Comparison of ENCODE assay signal across 28 cellular contexts in genomic region chr14:44309336-44309735, GRCh38.
"Had no signal": no experiment of that assay in that cellular context is flagged by ENCODE, and none has a peak within 500 bp of the region (broad histone marks: within the 10 kb centered on the region; RNA-seq: fewer than 3 reads in every experiment).

No MANE protein-coding gene starts in this region.

- H3K9ac ChIP-seq: SK-N-SH had no signal

- H3K4me3 Mint-ChIP-seq: activated CD4-positive, alpha-beta T cell treated with anti-CD3 and anti-CD28 coated beads, Interleukin-2, amount 10 ng/mL, durations not matched to agents 7 days and 5 days; activated CD8-positive, alpha-beta T cell treated with anti-CD3 and anti-CD28 coated beads, Interleukin-2, amount 10 ng/mL, durations not matched to agents 7 days and 5 days; activated naive CD4-positive, alpha-beta T cell treated with anti-CD3 and anti-CD28 coated beads, Interleukin-2, amount 50 U/mL, for 24 hours; activated naive CD8-positive, alpha-beta T cell treated with anti-CD3 and anti-CD28 coated beads, Interleukin-2, amount 10 ng/mL, durations not matched to agents 7 days and 5 days; activated T-cell treated with anti-CD3 and anti-CD28 coated beads, Interleukin-2, amount 50 U/mL, for 24 hours; T-helper 1 cell treated with Interleukin-12 subunit alpha and Interleukin-12 subunit beta and Interleukin-4 antibody, amounts not matched to agents 30 μg/mL and 1 μg/mL, for 36 hours; T-helper 2 cell treated with Interferon-gamma antibody and Interleukin-4, amounts not matched to agents 5 μg/mL and 100 μg/mL, for 36 hours had no signal

- DNase-seq: activated CD4-positive, alpha-beta T cell treated with anti-CD3 and anti-CD28 coated beads, Interleukin-2, amount 10 ng/mL, durations not matched to agents 7 days and 5 days; activated CD4-positive, alpha-beta T cell treated with anti-CD3 and anti-CD28 coated beads, Interleukin-2, amount 50 U/mL, for 48 hours; activated CD8-positive, alpha-beta T cell treated with anti-CD3 and anti-CD28 coated beads, Interleukin-2, amount 10 ng/mL, durations not matched to agents 7 days and 5 days; activated gamma-delta T cell; activated naive CD4-positive, alpha-beta T cell treated with Interleukin-2 at 50 U/mL for 16 hours; activated naive CD8-positive, alpha-beta T cell treated with anti-CD3 and anti-CD28 coated beads, Interleukin-2, amount 10 ng/mL, durations not matched to agents 7 days and 5 days; activated T-cell treated with anti-CD3 and anti-CD28 coated beads, Interleukin-2, amount 50 U/mL, for 24 hours; adrenal gland; brain microvascular endothelial cell; central memory CD4-positive, alpha-beta T cell; Karpas-422; MG63; NCI-H1048; NCI-H1105 treated with DMSO at 0.1 percent for 48 hours; NCI-H1436; NCI-H1694; NCI-H1930; NCI-H345; NCI-H524 treated with DMSO at 0.1 percent for 48 hours; SHP77; SK-N-SH had no signal

- H3K27ac ChIP-seq: adrenal gland, brain microvascular endothelial cell, SJCRH30 had no signal

- H3K27me3 Mint-ChIP-seq: activated CD4-positive, alpha-beta T cell treated with anti-CD3 and anti-CD28 coated beads, Interleukin-2, amount 10 ng/mL, durations not matched to agents 7 days and 5 days; activated naive CD4-positive, alpha-beta T cell treated with anti-CD3 and anti-CD28 coated beads, Interleukin-2, amount 50 U/mL, for 24 hours; activated naive CD8-positive, alpha-beta T cell treated with anti-CD3 and anti-CD28 coated beads, Interleukin-2, amount 10 ng/mL, durations not matched to agents 7 days and 5 days; activated T-cell treated with anti-CD3 and anti-CD28 coated beads, Interleukin-2, amount 50 U/mL, for 24 hours had no signal

- H3K4me2 ChIP-seq: SK-N-SH had no signal

- H3K36me3 ChIP-seq: adrenal gland, brain microvascular endothelial cell, MG63, SJCRH30 had no signal

- FAIRE-seq: colon, TTC549 had no signal

- ATAC-seq: activated CD8-positive, alpha-beta T cell treated with anti-CD3 and anti-CD28 coated beads, Interleukin-2, amount 10 ng/mL, durations not matched to agents 7 days and 5 days had no signal

- H3K27me3 ChIP-seq: adrenal gland, brain microvascular endothelial cell, MG63, SJCRH30 had no signal

- H3K4me3 ChIP-seq: adrenal gland, MG63, SJCRH30 had no signal

- H3K4me1 Mint-ChIP-seq: activated CD4-positive, alpha-beta T cell treated with anti-CD3 and anti-CD28 coated beads, Interleukin-2, amount 10 ng/mL, durations not matched to agents 7 days and 5 days; activated naive CD4-positive, alpha-beta T cell treated with anti-CD3 and anti-CD28 coated beads, Interleukin-2, amount 50 U/mL, for 24 hours; activated naive CD8-positive, alpha-beta T cell treated with anti-CD3 and anti-CD28 coated beads, Interleukin-2, amount 10 ng/mL, durations not matched to agents 7 days and 5 days had no signal

- H3K27ac Mint-ChIP-seq: activated CD4-positive, alpha-beta T cell treated with anti-CD3 and anti-CD28 coated beads, Interleukin-2, amount 10 ng/mL, durations not matched to agents 7 days and 5 days; activated CD8-positive, alpha-beta T cell treated with anti-CD3 and anti-CD28 coated beads, Interleukin-2, amount 10 ng/mL, durations not matched to agents 7 days and 5 days; activated naive CD4-positive, alpha-beta T cell treated with anti-CD3 and anti-CD28 coated beads, Interleukin-2, amount 50 U/mL, for 24 hours; activated naive CD8-positive, alpha-beta T cell treated with anti-CD3 and anti-CD28 coated beads, Interleukin-2, amount 10 ng/mL, durations not matched to agents 7 days and 5 days; activated T-cell treated with anti-CD3 and anti-CD28 coated beads, Interleukin-2, amount 50 U/mL, for 24 hours; activated T-helper 2 cell treated with anti-CD3 and anti-CD28 coated beads, Interferon-gamma antibody, Interleukin-2, Interleukin-4, amounts not matched to agents 10 μg/mL and 5 μg/mL and 100 μg/mL, durations not matched to agents 14 hours and 24 hours and 36 hours; T-helper 1 cell treated with Interleukin-12 subunit alpha and Interleukin-12 subunit beta and Interleukin-4 antibody, amounts not matched to agents 30 μg/mL and 1 μg/mL, for 36 hours; T-helper 2 cell treated with Interferon-gamma antibody and Interleukin-4, amounts not matched to agents 5 μg/mL and 100 μg/mL, for 36 hours had no signal

- H3K36me3 Mint-ChIP-seq: activated naive CD4-positive, alpha-beta T cell treated with anti-CD3 and anti-CD28 coated beads, Interleukin-2, amount 50 U/mL, for 24 hours; activated naive CD8-positive, alpha-beta T cell treated with anti-CD3 and anti-CD28 coated beads, Interleukin-2, amount 10 ng/mL, durations not matched to agents 7 days and 5 days had no signal

- H3K4me1 ChIP-seq: adrenal gland, SJCRH30 had no signal

- H3K9me3 ChIP-seq: adrenal gland, MG63, SJCRH30, SK-N-SH had no signal
